ENCODE assay signal across 8 cellular contexts in the genomic region with DNA sequence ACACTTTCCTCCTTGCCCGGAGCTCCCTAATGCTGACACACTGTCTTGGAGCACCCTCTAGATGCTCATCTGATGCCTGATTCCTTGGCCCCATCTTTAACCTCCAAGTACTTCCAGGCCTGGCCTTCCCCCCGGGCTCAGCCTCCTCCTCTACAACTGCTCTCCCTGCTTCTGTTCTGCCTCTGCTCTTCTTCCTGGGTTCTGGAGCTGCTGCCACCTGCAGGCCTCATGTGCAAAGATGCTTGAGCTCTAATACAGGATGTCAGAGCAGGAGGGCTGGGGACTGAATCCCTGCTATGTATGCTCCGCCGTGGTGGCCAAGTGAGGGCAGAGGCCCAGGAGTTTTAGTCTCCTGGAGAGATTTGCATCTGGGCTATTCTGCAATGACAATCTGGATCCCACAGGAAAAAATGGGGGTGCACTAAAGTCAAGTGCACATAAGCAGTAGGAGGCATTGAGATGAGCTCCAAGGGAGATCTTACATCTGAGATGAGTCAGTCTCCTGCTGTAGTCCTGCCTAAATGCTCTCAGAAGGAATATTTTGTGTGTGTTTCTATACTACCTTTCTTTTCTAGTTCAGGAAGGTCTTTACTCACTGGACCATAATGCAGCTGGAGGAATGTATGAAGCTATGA.
DNase-seq lines count a peak whose midpoint lies in the region; ATAC-seq and TF ChIP-seq lines count a peak whose summit lies in the region.

No MANE protein-coding gene starts in this region.

- no peak overlapping the region for H3K27ac Mint-ChIP-seq in CD4-positive, alpha-beta memory T cell
- H3K27ac Mint-ChIP-seq in neural crest cell (ENCODE audit: unreplicated experiment), result no peak overlapping the region

- no peaks in the 10 kb centered on the region for H3K9me3 ChIP-seq in CD4-positive, alpha-beta memory T cell (ENCODE audit: control insufficient read depth in 1 of 2, low read length in 2 of 2)

- DNase-seq in CD4-positive, alpha-beta memory T cell, result peak in 4 of 5 donors; percentile 30 to 50 (median 46)
- DNase-seq in NCI-H446 treated with DMSO at 0.1 percent for 48 hours (lab: John Stamatoyannopoulos, UW) (peak; percentile 10), fibroblast of gingiva (ENCODE audit: low read depth) (peak; percentile 47), neural crest cell (ENCODE audit: low read depth, low spot score) (peak; percentile 39), T1000 (lab: John Stamatoyannopoulos, UW) (no peak)
- DNase-seq in activated CD4-positive, alpha-beta T cell treated with anti-CD3 and anti-CD28 coated beads, Interleukin-2, amount 50 U/mL, for 4 hours, result peak; percentile 42 to 44

- POLR2A ChIA-PET in CD4-positive, alpha-beta memory T cell (lab: Charles Lee; ENCODE audit: partially characterized antibody), result interaction anchor here (0.7 to 1.5 kb wide), 8 partner anchors 9 to 990 kb away, joined by 3 to 8 read pairs (median 3); a partner anchor contains a TSS

- no peak overlapping the region for H3K4me3 ChIP-seq in CD4-positive, alpha-beta memory T cell (ENCODE audit: low read length in 2 of 2)

- TF ChIP-seq CTCF in neural crest cell (conservative IDR thresholded peaks at IDR 0.05), result peak; percentile 71

- H3K9me3 Mint-ChIP-seq in CD4-positive, alpha-beta memory T cell, result no peaks in the 10 kb centered on the region
- no peaks in the 10 kb centered on the region for H3K9me3 Mint-ChIP-seq in neural crest cell

- H3K36me3 ChIP-seq in CD4-positive, alpha-beta memory T cell (ENCODE audit: insufficient read depth, low read length), result no peaks in the 10 kb centered on the region

- peaks cover 0 to 8% of the 10 kb centered on the region in 2 donors for H3K27me3 Mint-ChIP-seq in CD4-positive, alpha-beta memory T cell
- H3K27me3 Mint-ChIP-seq in neural crest cell (ENCODE audit: low read depth), result peaks cover 2% of the 10 kb centered on the region

- peaks cover 4 to 5% (median 5%) of the 10 kb centered on the region in 4 donors for H3K4me1 Mint-ChIP-seq in CD4-positive, alpha-beta memory T cell
- H3K4me1 Mint-ChIP-seq in neural crest cell, result peaks cover 9% of the 10 kb centered on the region

- no peaks in the 10 kb centered on the region for H3K36me3 Mint-ChIP-seq in CD4-positive, alpha-beta memory T cell
- H3K36me3 Mint-ChIP-seq in neural crest cell (ENCODE audit: low read depth), result no peaks in the 10 kb centered on the region

- H3K4me1 ChIP-seq in CD4-positive, alpha-beta memory T cell (ENCODE audit: insufficient read depth, low read length), result peaks cover 6% of the 10 kb centered on the region

- no peak overlapping the region for H3K27ac ChIP-seq in CD4-positive, alpha-beta memory T cell (ENCODE audit: low read depth, low read length)

- no peaks in the 10 kb centered on the region for H3K27me3 ChIP-seq in CD4-positive, alpha-beta memory T cell (ENCODE audit: insufficient read depth, low read length)

- intact Hi-C loops in CD4-positive, alpha-beta memory T cell (cut with micrococcal nuclease), result loop anchor here (1.0 kb wide), 2 partner anchors 891 to 989 kb away; no protein-coding TSS in a partner anchor

- peak; percentile 40 for ATAC-seq in GM19452 (IDR thresholded peaks at IDR 0.05; ENCODE audit: unreplicated experiment)
- no peak for ATAC-seq in HG03097 (IDR thresholded peaks at IDR 0.05; ENCODE audit: low FRiP score, unreplicated experiment)

- CTCF ChIA-PET in CD4-positive, alpha-beta memory T cell (lab: Charles Lee; ENCODE audit: partially characterized antibody), result interaction anchor here (0.5 to 7.4 kb wide), 55 partner anchors 9 to 1024 kb away, joined by 3 to 109 read pairs (median 4); no protein-coding TSS in a partner anchor

- no peak overlapping the region for H3K4me3 Mint-ChIP-seq in CD4-positive, alpha-beta memory T cell
- H3K4me3 Mint-ChIP-seq in neural crest cell, result no peak overlapping the region
